8 cellular contexts compared by ENCODE assay signal in genomic region chr13:48749699-48750473, GRCh38.
A peak's percentile ranks its signal among the peaks of the same experiment; 100 is the strongest.
DNase-seq lines count a peak whose midpoint lies in the region; ATAC-seq and TF ChIP-seq lines count a peak whose summit lies in the region.

No MANE protein-coding gene starts in this region.

- TF ChIP-seq POLR2A in uterus (IDR thresholded peaks at IDR 0.05), result no peak

- DNase-seq in RPMI8226 (peak; percentile 24), head of caudate nucleus (peak; percentile 16 to 90 (median 70)), psoas muscle (peak; percentile 85 to 90), uterus (peak; percentile 88 to 94)
- DNase-seq in activated naive CD4-positive, alpha-beta T cell treated with anti-CD3 and anti-CD28 coated beads, Interleukin-2, amount 50 U/mL, for 16 hours, result peak; percentile 49

- H3K4me3 ChIP-seq in psoas muscle (no peak overlapping the region), uterus (no peak overlapping the region)

- no peaks in the 10 kb centered on the region for H3K9me3 ChIP-seq in psoas muscle
- no peaks in the 10 kb centered on the region for H3K9me3 ChIP-seq in uterus

- intact Hi-C loops in head of caudate nucleus (cut with DNase I), result no loop called here
- intact Hi-C loops in psoas muscle (cut with DNase I), result loop anchor here in 1 of 2 donors (5.0 kb wide), 1 partner anchor 1078 kb away; no protein-coding TSS in a partner anchor
- intact Hi-C loops in uterus (cut with DNase I; ENCODE audit: low total_unique reads), result no loop called here

- H3K36me3 ChIP-seq in psoas muscle (ENCODE audit: insufficient read depth in 1 of 2, low read depth in 1 of 2) (no peaks in the 10 kb centered on the region), uterus (no peaks in the 10 kb centered on the region)

- TF ChIP-seq CTCF in 22Rv1 (IDR thresholded peaks at IDR 0.05) (peak; percentile 54), psoas muscle (IDR thresholded peaks at IDR 0.05) (peak; percentile 47), uterus (IDR thresholded peaks at IDR 0.05) (peak; percentile 51 to 70 (median 61))

- H3K27me3 ChIP-seq in psoas muscle (ENCODE audit: insufficient read depth in 3 of 3, low read length in 2 of 3), result no peaks in the 10 kb centered on the region
- H3K27me3 ChIP-seq in uterus, result no peaks in the 10 kb centered on the region

- H3K4me1 ChIP-seq in psoas muscle (peaks cover 4% of the 10 kb centered on the region), uterus (peaks cover 0 to 8% of the 10 kb centered on the region in 2 donors)

- peak; percentile 95 for ATAC-seq in GM18861 (IDR thresholded peaks at IDR 0.05; ENCODE audit: unreplicated experiment)
- peak; percentile 85 for ATAC-seq in HG03060 (IDR thresholded peaks at IDR 0.05; ENCODE audit: low read depth, unreplicated experiment)
- ATAC-seq in psoas muscle, result peak; percentile 86 to 98 (median 96)

- WGBS in psoas muscle, 3 donors, result 31 to 44% (median 35%) methylated on average over 15 of the region's 15 CpGs

- H3K27ac ChIP-seq in 22Rv1, result no peak overlapping the region
- H3K27ac ChIP-seq in psoas muscle, result peak overlapping the region; percentile 53
- peak overlapping the region; percentile 74 to 81 for H3K27ac ChIP-seq in uterus

Comparison
In these comparisons a context has a peak if more than half of its experiments do, and no peak if none do; other contexts are left out.
1. DNase-seq: peak in every context shown above with its lines; median percentile 91 in uterus; 88 in psoas muscle; 70 in head of caudate nucleus; 49 in activated naive CD4-positive, alpha-beta T cell treated with anti-CD3 and anti-CD28 coated beads, Interleukin-2, amount 50 U/mL, for 16 hours; 24 in RPMI8226.